13 cellular contexts compared by ENCODE assay signal in genomic region chr4:128803783-128804182, GRCh38. TPM values are rescaled to one million over a fixed set of nuclear protein-coding genes. Genes with fewer than 3 reads are reported as not detected.
DNase-seq lines count a peak whose midpoint lies in the region; ATAC-seq lines count a peak whose summit lies in the region.
"Had no signal": no experiment of that assay in that cellular context is flagged by ENCODE, and none has a peak within 500 bp of the region (broad histone marks: within the 10 kb centered on the region; RNA-seq: fewer than 3 reads in every experiment).

No MANE protein-coding gene starts in this region.

- no peaks in the 10 kb centered on the region for H3K36me3 ChIP-seq in iPS DF 6.9 (ENCODE audit: control insufficient read depth, insufficient read depth, low read length)
- H3K36me3 ChIP-seq in urinary bladder (ENCODE audit: insufficient read depth), result no peaks in the 10 kb centered on the region
- H3K36me3 ChIP-seq: transverse colon had no signal

- peak overlapping the region; percentile 85 for H3K27ac Mint-ChIP-seq in activated naive CD8-positive, alpha-beta T cell
- no peak overlapping the region for H3K27ac Mint-ChIP-seq in activated naive CD8-positive, alpha-beta T cell treated with anti-CD3 and anti-CD28 coated beads for 36 hours

- peaks cover 9% of the 10 kb centered on the region for H3K4me1 Mint-ChIP-seq in activated naive CD8-positive, alpha-beta T cell (ENCODE audit: low read depth)
- H3K4me1 Mint-ChIP-seq in activated naive CD8-positive, alpha-beta T cell treated with anti-CD3 and anti-CD28 coated beads for 36 hours, result peaks cover 1% of the 10 kb centered on the region

- no peaks in the 10 kb centered on the region for H3K27me3 ChIP-seq in iPS DF 6.9 (ENCODE audit: control insufficient read depth, insufficient read depth, low read length)
- H3K27me3 ChIP-seq: transverse colon had no signal

- peak overlapping the region; percentile 12 for H3K4me3 Mint-ChIP-seq in activated naive CD8-positive, alpha-beta T cell
- no peak overlapping the region for H3K4me3 Mint-ChIP-seq in activated naive CD8-positive, alpha-beta T cell treated with anti-CD3 and anti-CD28 coated beads for 36 hours

- peak overlapping the region; percentile 86 for H3K27ac ChIP-seq in iPS DF 6.9 (ENCODE audit: low read length)
- peak overlapping the region; percentile 5 for H3K27ac ChIP-seq in urinary bladder (ENCODE audit: low read depth)
- H3K27ac ChIP-seq: RWPE1, transverse colon had no signal

- WGBS in iPS DF 6.9 (ENCODE audit: insufficient coverage, insufficient read length), result no CpG with 5 or more reads among the region's 2 CpGs
- WGBS in urinary bladder, result 77% methylated on average over 2 of the region's 2 CpGs

- DNase-seq in activated naive CD8-positive, alpha-beta T cell treated with anti-CD3 and anti-CD28 coated beads for 36 hours, result no peak
- DNase-seq in iPS DF 6.9 (ENCODE audit: low read depth, low spot score) (no peak), LoVo (ENCODE audit: low spot score) (no peak), activated gamma-delta T cell treated with Interleukin-2 at 50 U/mL for 16 hours (no peak), HuH-7.5 (ENCODE audit: low spot score) (no peak)
- DNase-seq: caudate nucleus, erythroblast, retina, transverse colon had no signal

- no peaks in the 10 kb centered on the region for H3K9me3 Mint-ChIP-seq in activated naive CD8-positive, alpha-beta T cell (ENCODE audit: low read depth)
- H3K9me3 Mint-ChIP-seq in activated naive CD8-positive, alpha-beta T cell treated with anti-CD3 and anti-CD28 coated beads for 36 hours, result no peaks in the 10 kb centered on the region

- no peaks in the 10 kb centered on the region for H3K36me3 Mint-ChIP-seq in activated naive CD8-positive, alpha-beta T cell
- no peaks in the 10 kb centered on the region for H3K36me3 Mint-ChIP-seq in activated naive CD8-positive, alpha-beta T cell treated with anti-CD3 and anti-CD28 coated beads for 36 hours

- no peak overlapping the region for H3K4me3 ChIP-seq in iPS DF 6.9 (ENCODE audit: low read length)
- H3K4me3 ChIP-seq in urinary bladder (ENCODE audit: low read depth, low read length), result no peak overlapping the region
- H3K4me3 ChIP-seq: transverse colon had no signal

- H3K4me1 ChIP-seq in iPS DF 6.9 (ENCODE audit: control insufficient read depth, insufficient read depth, low read length) (peaks cover 11% of the 10 kb centered on the region), urinary bladder (ENCODE audit: insufficient read depth) (no peaks in the 10 kb centered on the region)

- no peaks in the 10 kb centered on the region for H3K9me3 ChIP-seq in iPS DF 6.9 (ENCODE audit: control insufficient read depth, insufficient read depth, low read length)
- H3K9me3 ChIP-seq: transverse colon had no signal

- peak; percentile 49 for ATAC-seq in HG03432 (IDR thresholded peaks at IDR 0.05; ENCODE audit: unreplicated experiment)

- no peaks in the 10 kb centered on the region for H3K27me3 Mint-ChIP-seq in activated naive CD8-positive, alpha-beta T cell
- H3K27me3 Mint-ChIP-seq in activated naive CD8-positive, alpha-beta T cell treated with anti-CD3 and anti-CD28 coated beads for 36 hours, result no peaks in the 10 kb centered on the region

RNA-seq across cellular contexts. Expression of gene JADE1, which starts 5.7 kb away (rescaled TPM):
- 10 to 100 TPM; 29.7 to 31.5 TPM for total RNA-seq in activated naive CD8-positive, alpha-beta T cell treated with anti-CD3 and anti-CD28 coated beads for 36 hours
- 17.0 TPM for total RNA-seq in urinary bladder
- 33.6 TPM for polyA plus RNA-seq in urinary bladder
